18 cellular contexts compared by ENCODE assay signal in genomic region chr10:35050556-35050955, GRCh38.
"Had no signal": no experiment of that assay in that cellular context is flagged by ENCODE, and none has a peak within 500 bp of the region (broad histone marks: within the 10 kb centered on the region; RNA-seq: fewer than 3 reads in every experiment).

No MANE protein-coding gene starts in this region.

- ATAC-seq: effector memory CD8-positive, alpha-beta T cell; gastroesophageal sphincter; left lobe of liver; mucosa of descending colon; naive thymus-derived CD8-positive, alpha-beta T cell; psoas muscle; right cardiac atrium; stimulated activated naive CD8-positive, alpha-beta T cell treated with anti-CD3 and anti-CD28 coated beads, Interleukin-15, Interleukin-2, amounts not matched to agents 100 U/mL and 50 U/mL, for 24 hours had no signal

- H3K9me3 Mint-ChIP-seq: effector memory CD8-positive, alpha-beta T cell; naive thymus-derived CD8-positive, alpha-beta T cell; type B pancreatic cell had no signal

- H3K4me3 Mint-ChIP-seq: effector memory CD8-positive, alpha-beta T cell; naive thymus-derived CD8-positive, alpha-beta T cell; type B pancreatic cell had no signal

- H3K27me3 Mint-ChIP-seq: effector memory CD8-positive, alpha-beta T cell; naive thymus-derived CD8-positive, alpha-beta T cell; type B pancreatic cell had no signal

- DNase-seq: cortex of kidney; effector memory CD8-positive, alpha-beta T cell; esophagus squamous epithelium; foreskin fibroblast; glutamatergic neuron; islet precursor cell; mucosa of descending colon; naive thymus-derived CD8-positive, alpha-beta T cell; psoas muscle; right cardiac atrium; small intestine; stimulated activated CD4-positive, alpha-beta T cell treated with anti-CD3 and anti-CD28 coated beads, Interleukin-12 subunit alpha, Interleukin-12 subunit beta, amount 100 ng/mL, for 4 hours; stimulated activated CD4-positive, alpha-beta T cell treated with anti-CD3 and anti-CD28 coated beads, Interleukin-2, amount 100 ng/mL, for 48 hours; stimulated activated naive CD8-positive, alpha-beta T cell treated with anti-CD3 and anti-CD28 coated beads, Interleukin-15, Interleukin-2, amounts not matched to agents 100 U/mL and 50 U/mL, for 24 hours; thyroid gland had no signal

- H3K27ac Mint-ChIP-seq: type B pancreatic cell had no signal
